In the genomic region with DNA sequence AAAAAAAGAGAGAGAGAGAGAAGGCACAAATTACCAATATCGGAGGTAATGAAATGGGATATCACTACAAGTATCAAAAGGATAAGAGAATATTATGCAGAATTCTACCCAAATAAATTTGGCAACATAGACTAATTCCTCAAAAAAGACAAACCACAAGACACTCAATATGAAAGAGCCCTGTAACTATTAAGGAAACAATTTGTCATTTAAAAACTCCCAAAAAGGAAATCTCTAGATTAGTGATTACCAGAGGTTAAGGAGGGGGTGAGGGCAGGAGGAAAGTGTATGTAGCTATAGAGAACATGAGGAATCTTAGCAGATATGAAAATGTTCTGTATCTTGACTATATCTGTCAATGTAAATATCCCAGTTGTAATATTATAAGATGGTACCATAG, we compare ENCODE assay signal across 10 cellular contexts. TPM values are rescaled to one million over a fixed set of nuclear protein-coding genes. Genes with fewer than 3 reads are reported as not detected.
DNase-seq lines count a peak whose midpoint lies in the region; ATAC-seq, FAIRE-seq and TF ChIP-seq lines count a peak whose summit lies in the region.
"Had no signal": no experiment of that assay in that cellular context is flagged by ENCODE, and none has a peak within 500 bp of the region (broad histone marks: within the 10 kb centered on the region; RNA-seq: fewer than 3 reads in every experiment).

No MANE protein-coding gene starts in this region.

- no peak for FAIRE-seq in keratinocyte (lab: Jason Lieb, UNC)

- H3K27me3 ChIP-seq in keratinocyte (ENCODE audit: control insufficient read depth, extremely low read depth, insufficient read depth, low read length) (no peaks in the 10 kb centered on the region), thyroid gland (no peaks in the 10 kb centered on the region)

- no peaks in the 10 kb centered on the region for H3K79me2 ChIP-seq in keratinocyte (ENCODE audit: control insufficient read depth, insufficient read depth, low read length)

- no peak overlapping the region for H3K9ac ChIP-seq in keratinocyte (ENCODE audit: control insufficient read depth, extremely low read depth, insufficient read depth, low read length)

- H3K4me3 ChIP-seq in keratinocyte (ENCODE audit: control insufficient read depth in 2 of 3, extremely low read depth in 1 of 3, insufficient read depth in 2 of 3, low read depth in 1 of 3, low read length in 3 of 3) (no peak overlapping the region), thyroid gland (replicated peaks in 1 of 3) (no peak overlapping the region)

- H3K9me1 ChIP-seq in keratinocyte (ENCODE audit: control insufficient read depth, extremely low read depth, insufficient read depth, low read length), result no peaks in the 10 kb centered on the region

- H3K27ac ChIP-seq in keratinocyte (ENCODE audit: control insufficient read depth, insufficient read depth, low read length) (peak overlapping the region; percentile 94), thyroid gland (no peak overlapping the region)

- H3K4me1 ChIP-seq in keratinocyte (ENCODE audit: control insufficient read depth, extremely low read depth, insufficient read depth, low read length) (peaks cover 60% of the 10 kb centered on the region), thyroid gland (peaks cover 5 to 10% of the 10 kb centered on the region in 2 donors)

- peak; percentile 70 for ATAC-seq in GM18858 (IDR thresholded peaks at IDR 0.05; ENCODE audit: unreplicated experiment)
- peak; percentile 68 for ATAC-seq in GM21447 (IDR thresholded peaks at IDR 0.05; ENCODE audit: unreplicated experiment)
- ATAC-seq in HG03354 (IDR thresholded peaks at IDR 0.05; ENCODE audit: poor library complexity, severe bottlenecking, unreplicated experiment), result peak; percentile 51
- ATAC-seq in left colon, result no peak
- ATAC-seq: right cardiac atrium had no signal

- DNase-seq in keratinocyte (ENCODE audit: low read depth, low spot score), result no peak
- no peak for DNase-seq in NCI-H1105 treated with DMSO at 0.1 percent for 48 hours (lab: John Stamatoyannopoulos, UW)
- no peak for DNase-seq in left colon
- DNase-seq in thyroid gland, result no peak
- DNase-seq: dermis blood vessel endothelial cell, immature natural killer cell, right cardiac atrium had no signal

- no peaks in the 10 kb centered on the region for H4K20me1 ChIP-seq in keratinocyte (ENCODE audit: control insufficient read depth, extremely low read depth, insufficient read depth, low read length)

- TF ChIP-seq POLR2A in thyroid gland (IDR thresholded peaks at IDR 0.05), result no peak

- H3K9me3 ChIP-seq in keratinocyte (ENCODE audit: control insufficient read depth, low read depth, low read length) (no peaks in the 10 kb centered on the region), thyroid gland (no peaks in the 10 kb centered on the region)

- dilution Hi-C loops in keratinocyte (cut with MboI; ENCODE audit: extremely low pct_ligation_motif_present, low sequenced_read_pairs), result loop anchor here (25.0 kb wide), 1 partner anchor 142 kb away; no protein-coding TSS in a partner anchor

- H2AFZ ChIP-seq in keratinocyte (ENCODE audit: control insufficient read depth, low read length), result no peak overlapping the region

- TF ChIP-seq CTCF in keratinocyte (optimal IDR thresholded peaks at IDR 0.05 in 1 of 3, IDR thresholded peaks at IDR 0.05 in 1 of 3, conservative IDR thresholded peaks at IDR 0.05 in 1 of 3; ENCODE audit: extremely low read depth in 1 of 3, insufficient read depth in 2 of 3, low read length in 3 of 3) (no peak), thyroid gland (IDR thresholded peaks at IDR 0.05) (no peak)

- intact Hi-C loops in left colon (cut with DNase I, micrococcal nuclease), result no loop called here
- intact Hi-C loops in thyroid gland (cut with DNase I), result no loop called here

- no peak overlapping the region for H3K4me2 ChIP-seq in keratinocyte (ENCODE audit: control insufficient read depth, extremely low read depth, insufficient read depth, low read depth, low read length)

- H3K36me3 ChIP-seq in keratinocyte (ENCODE audit: control insufficient read depth in 2 of 2, extremely low read depth in 1 of 2, insufficient read depth in 2 of 2, low read length in 2 of 2) (peaks cover 0 to 3% of the 10 kb centered on the region in 2 experiments), thyroid gland (no peaks in the 10 kb centered on the region)

- 47 to 95% methylated on average over 1 of the region's 1 CpG for WGBS in thyroid gland, 2 donors

RNA-seq across cellular contexts. Expression of a gene that starts 54.0 kb away (rescaled TPM):
- 22.3 to 42.1 TPM (median 32.8 TPM) in 3 replicates for polyA plus RNA-seq in keratinocyte
- polyA plus RNA-seq in keratinocyte (2011; ENCODE audit: low read depth), result 131 TPM
- 33.8 and 43.1 TPM in 2 replicates for polyA plus RNA-seq in keratinocyte (2011; cell fraction: cytosol; rRNA removed)
- 14.3 and 25.7 TPM in 2 replicates for polyA plus RNA-seq in keratinocyte (2011; cell fraction: nucleus; rRNA removed)
- 37.4 and 45.9 TPM in 2 replicates for polyA plus RNA-seq in keratinocyte (2012; ENCODE audit: low replicate concordance)
- 2.7 to 17.7 TPM (median 6.8 TPM) in 3 replicates for polyA minus RNA-seq in keratinocyte
- polyA minus RNA-seq in keratinocyte (2011; cell fraction: cytosol; rRNA and poly(A)+ RNA removed), result 18.0 TPM
- 6.6 and 23.9 TPM in 2 replicates for polyA minus RNA-seq in keratinocyte (2011; cell fraction: nucleus; rRNA and poly(A)+ RNA removed)
- total RNA-seq in left colon, result 100 to 1,000 TPM in 1 of 2 donors, 10 to 100 TPM in 1; 79.8 to 117 TPM
- 10 to 100 TPM; 50.5 to 77.9 (median 60.7) TPM for total RNA-seq in thyroid gland
